ENCODE assay signal across 1 cellular context in the genomic region with DNA sequence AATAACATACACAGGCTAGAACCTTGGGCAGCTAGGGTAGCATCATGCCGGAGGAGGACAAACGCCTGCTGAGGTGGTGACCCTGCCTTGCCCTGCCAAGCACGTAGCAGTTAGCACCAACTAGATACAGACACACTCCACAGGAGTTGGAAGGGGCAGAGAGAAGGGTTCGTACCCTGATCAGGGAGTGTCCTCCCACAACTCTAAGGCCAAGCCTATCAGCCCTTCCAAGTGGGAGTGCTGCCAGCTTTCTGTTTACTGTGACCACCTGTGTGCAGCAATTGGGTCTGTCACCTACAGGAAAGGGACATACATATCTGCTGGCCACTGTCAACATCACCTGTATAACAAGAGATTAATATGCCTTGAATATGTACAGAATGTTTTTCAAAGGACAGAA.
TF ChIP-seq lines count a peak whose summit lies in the region.

No MANE protein-coding gene starts in this region.

TF ChIP-seq in K562, 482 proteins besides CTCF, POLR2A, EP300 and RAD21:
- TF ChIP-seq, protein P1, sequence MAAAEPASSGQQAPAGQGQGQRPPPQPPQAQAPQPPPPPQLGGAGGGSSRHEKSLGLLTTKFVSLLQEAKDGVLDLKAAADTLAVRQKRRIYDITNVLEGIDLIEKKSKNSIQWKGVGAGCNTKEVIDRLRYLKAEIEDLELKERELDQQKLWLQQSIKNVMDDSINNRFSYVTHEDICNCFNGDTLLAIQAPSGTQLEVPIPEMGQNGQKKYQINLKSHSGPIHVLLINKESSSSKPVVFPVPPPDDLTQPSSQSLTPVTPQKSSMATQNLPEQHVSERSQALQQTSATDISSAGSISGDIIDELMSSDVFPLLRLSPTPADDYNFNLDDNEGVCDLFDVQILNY (CRISPR knock-in tag; IDR thresholded peaks at IDR 0.05): no peak
- 0 out of 2 replicates have a peak, but pooled peaks have one; percentile 16 for TF ChIP-seq MYC (IDR thresholded peaks at IDR 0.05; ENCODE audit: low read depth, low read length)
- TF ChIP-seq MYC (CRISPR knock-in tag; IDR thresholded peaks at IDR 0.05; ENCODE audit: borderline replicate concordance, low read depth): no peak
- TF ChIP-seq NR2F6 (CRISPR knock-in tag; IDR thresholded peaks at IDR 0.05): 0 out of 2 replicates have a peak, but pooled peaks have one; percentile 45
- TF ChIP-seq, protein P2, sequence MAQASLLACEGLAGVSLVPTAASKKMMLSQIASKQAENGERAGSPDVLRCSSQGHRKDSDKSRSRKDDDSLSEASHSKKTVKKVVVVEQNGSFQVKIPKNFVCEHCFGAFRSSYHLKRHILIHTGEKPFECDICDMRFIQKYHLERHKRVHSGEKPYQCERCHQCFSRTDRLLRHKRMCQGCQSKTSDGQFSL (CRISPR knock-in tag; IDR thresholded peaks at IDR 0.05): no peak
- TF ChIP-seq, protein P2 (tag; IDR thresholded peaks at IDR 0.05): 0 out of 4 replicates have a peak, but pooled peaks of 1 of the 2 experiments have one; percentile 14
- peak; percentile 50 for TF ChIP-seq ELF4 (CRISPR knock-in tag; IDR thresholded peaks at IDR 0.05)
- no peak for TF ChIP-seq BDP1 (IDR thresholded peaks at IDR 0.05; ENCODE audit: insufficient read depth, insufficient read length)
- TF ChIP-seq BHLHE40 (IDR thresholded peaks at IDR 0.05; ENCODE audit: low read length): 0 out of 2 replicates have a peak, but pooled peaks have one; percentile 20
- TF ChIP-seq ZNF134 (CRISPR knock-in tag; conservative IDR thresholded peaks at IDR 0.05): peak; percentile 86
- no peak for TF ChIP-seq SAP30 (IDR thresholded peaks at IDR 0.05; ENCODE audit: borderline replicate concordance, insufficient read depth, low read depth, low read length, poor library complexity, severe bottlenecking)
- TF ChIP-seq, protein P3, sequence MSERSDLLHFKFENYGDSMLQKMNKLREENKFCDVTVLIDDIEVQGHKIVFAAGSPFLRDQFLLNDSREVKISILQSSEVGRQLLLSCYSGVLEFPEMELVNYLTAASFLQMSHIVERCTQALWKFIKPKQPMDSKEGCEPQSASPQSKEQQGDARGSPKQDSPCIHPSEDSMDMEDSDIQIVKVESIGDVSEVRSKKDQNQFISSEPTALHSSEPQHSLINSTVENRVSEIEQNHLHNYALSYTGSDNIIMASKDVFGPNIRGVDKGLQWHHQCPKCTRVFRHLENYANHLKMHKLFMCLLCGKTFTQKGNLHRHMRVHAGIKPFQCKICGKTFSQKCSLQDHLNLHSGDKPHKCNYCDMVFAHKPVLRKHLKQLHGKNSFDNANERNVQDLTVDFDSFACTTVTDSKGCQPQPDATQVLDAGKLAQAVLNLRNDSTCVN (CRISPR knock-in tag; IDR thresholded peaks at IDR 0.05): 0 out of 2 replicates have a peak, but pooled peaks have one; percentile 9
- TF ChIP-seq ARID3B (CRISPR knock-in tag; IDR thresholded peaks at IDR 0.05; ENCODE audit: borderline replicate concordance): 0 out of 2 replicates have a peak, but pooled peaks have one; percentile 53
- peak; percentile 29 for TF ChIP-seq RBBP5 (IDR thresholded peaks at IDR 0.05; ENCODE audit: borderline replicate concordance, insufficient read depth, low read length, poor library complexity, severe bottlenecking)
- TF ChIP-seq, protein P4, sequence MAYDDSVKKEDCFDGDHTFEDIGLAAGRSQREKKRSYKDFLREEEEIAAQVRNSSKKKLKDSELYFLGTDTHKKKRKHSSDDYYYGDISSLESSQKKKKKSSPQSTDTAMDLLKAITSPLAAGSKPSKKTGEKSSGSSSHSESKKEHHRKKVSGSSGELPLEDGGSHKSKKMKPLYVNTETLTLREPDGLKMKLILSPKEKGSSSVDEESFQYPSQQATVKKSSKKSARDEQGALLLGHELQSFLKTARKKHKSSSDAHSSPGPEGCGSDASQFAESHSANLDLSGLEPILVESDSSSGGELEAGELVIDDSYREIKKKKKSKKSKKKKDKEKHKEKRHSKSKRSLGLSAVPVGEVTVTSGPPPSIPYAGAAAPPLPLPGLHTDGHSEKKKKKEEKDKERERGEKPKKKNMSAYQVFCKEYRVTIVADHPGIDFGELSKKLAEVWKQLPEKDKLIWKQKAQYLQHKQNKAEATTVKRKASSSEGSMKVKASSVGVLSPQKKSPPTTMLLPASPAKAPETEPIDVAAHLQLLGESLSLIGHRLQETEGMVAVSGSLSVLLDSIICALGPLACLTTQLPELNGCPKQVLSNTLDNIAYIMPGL (CRISPR knock-in tag; IDR thresholded peaks at IDR 0.05): no peak; the same call in 1 of the 2 replicates
- TF ChIP-seq STAT6 (CRISPR knock-in tag; IDR thresholded peaks at IDR 0.05): 0 out of 2 replicates have a peak, but pooled peaks have one; percentile 66
- TF ChIP-seq, protein P5, sequence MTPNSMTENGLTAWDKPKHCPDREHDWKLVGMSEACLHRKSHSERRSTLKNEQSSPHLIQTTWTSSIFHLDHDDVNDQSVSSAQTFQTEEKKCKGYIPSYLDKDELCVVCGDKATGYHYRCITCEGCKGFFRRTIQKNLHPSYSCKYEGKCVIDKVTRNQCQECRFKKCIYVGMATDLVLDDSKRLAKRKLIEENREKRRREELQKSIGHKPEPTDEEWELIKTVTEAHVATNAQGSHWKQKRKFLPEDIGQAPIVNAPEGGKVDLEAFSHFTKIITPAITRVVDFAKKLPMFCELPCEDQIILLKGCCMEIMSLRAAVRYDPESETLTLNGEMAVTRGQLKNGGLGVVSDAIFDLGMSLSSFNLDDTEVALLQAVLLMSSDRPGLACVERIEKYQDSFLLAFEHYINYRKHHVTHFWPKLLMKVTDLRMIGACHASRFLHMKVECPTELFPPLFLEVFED (CRISPR knock-in tag; conservative IDR thresholded peaks at IDR 0.05): peak; percentile 64; the same call in 1 of the 2 replicates
- no peak for TF ChIP-seq ZNF311 (CRISPR knock-in tag; IDR thresholded peaks at IDR 0.05)
- no peak for TF ChIP-seq ZZZ3 (IDR thresholded peaks at IDR 0.05)
- no peak for TF ChIP-seq BCOR (IDR thresholded peaks at IDR 0.05)
- peak; percentile 30 for TF ChIP-seq WHSC1 (IDR thresholded peaks at IDR 0.05; ENCODE audit: low read length)
- no peak for TF ChIP-seq SP2 (IDR thresholded peaks at IDR 0.05; ENCODE audit: extremely low read depth, low read depth, low read length, poor library complexity, severe bottlenecking)
- TF ChIP-seq, protein P6, sequence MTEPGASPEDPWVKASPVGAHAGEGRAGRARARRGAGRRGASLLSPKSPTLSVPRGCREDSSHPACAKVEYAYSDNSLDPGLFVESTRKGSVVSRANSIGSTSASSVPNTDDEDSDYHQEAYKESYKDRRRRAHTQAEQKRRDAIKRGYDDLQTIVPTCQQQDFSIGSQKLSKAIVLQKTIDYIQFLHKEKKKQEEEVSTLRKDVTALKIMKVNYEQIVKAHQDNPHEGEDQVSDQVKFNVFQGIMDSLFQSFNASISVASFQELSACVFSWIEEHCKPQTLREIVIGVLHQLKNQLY (CRISPR knock-in tag; conservative IDR thresholded peaks at IDR 0.05): peak in 1 of 2 experiments; percentile 42; a peak in 1 of 4 replicates
- TF ChIP-seq E2F3 (CRISPR knock-in tag; IDR thresholded peaks at IDR 0.05): 0 out of 2 replicates have a peak, but pooled peaks have one; percentile 14
- TF ChIP-seq, protein P7, sequence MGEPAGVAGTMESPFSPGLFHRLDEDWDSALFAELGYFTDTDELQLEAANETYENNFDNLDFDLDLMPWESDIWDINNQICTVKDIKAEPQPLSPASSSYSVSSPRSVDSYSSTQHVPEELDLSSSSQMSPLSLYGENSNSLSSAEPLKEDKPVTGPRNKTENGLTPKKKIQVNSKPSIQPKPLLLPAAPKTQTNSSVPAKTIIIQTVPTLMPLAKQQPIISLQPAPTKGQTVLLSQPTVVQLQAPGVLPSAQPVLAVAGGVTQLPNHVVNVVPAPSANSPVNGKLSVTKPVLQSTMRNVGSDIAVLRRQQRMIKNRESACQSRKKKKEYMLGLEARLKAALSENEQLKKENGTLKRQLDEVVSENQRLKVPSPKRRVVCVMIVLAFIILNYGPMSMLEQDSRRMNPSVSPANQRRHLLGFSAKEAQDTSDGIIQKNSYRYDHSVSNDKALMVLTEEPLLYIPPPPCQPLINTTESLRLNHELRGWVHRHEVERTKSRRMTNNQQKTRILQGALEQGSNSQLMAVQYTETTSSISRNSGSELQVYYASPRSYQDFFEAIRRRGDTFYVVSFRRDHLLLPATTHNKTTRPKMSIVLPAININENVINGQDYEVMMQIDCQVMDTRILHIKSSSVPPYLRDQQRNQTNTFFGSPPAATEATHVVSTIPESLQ (CRISPR knock-in tag; IDR thresholded peaks at IDR 0.05): no peak
- TF ChIP-seq XRCC4 (IDR thresholded peaks at IDR 0.05; ENCODE audit: extremely low read depth, insufficient read depth, insufficient read length): no peak
- peak in 1 of 2 experiments; percentile 64; a peak in 1 of 4 replicates for TF ChIP-seq SRF (CRISPR knock-in tag; IDR thresholded peaks at IDR 0.05)
- TF ChIP-seq OTX1 (CRISPR knock-in tag; IDR thresholded peaks at IDR 0.05): 0 out of 2 replicates have a peak, but pooled peaks have one; percentile 50
- peak; percentile 72; the same call in 1 of the 2 replicates for TF ChIP-seq POLR2AphosphoS2 (IDR thresholded peaks at IDR 0.05; ENCODE audit: low read length)
- TF ChIP-seq ZBTB7A (IDR thresholded peaks at IDR 0.05; ENCODE audit: borderline replicate concordance, control insufficient read depth, low read depth, low read length): no peak
- TF ChIP-seq JUND (IDR thresholded peaks at IDR 0.05; ENCODE audit: borderline replicate concordance, low read depth, low read length): 0 out of 2 replicates have a peak, but pooled peaks have one; percentile 6
- no peak for TF ChIP-seq JUND (tag; IDR thresholded peaks at IDR 0.05; ENCODE audit: borderline replicate concordance, low read depth, low read length)
- peak; percentile 53; the same call in 1 of the 2 replicates for TF ChIP-seq NR4A1 (CRISPR knock-in tag; IDR thresholded peaks at IDR 0.05)
- TF ChIP-seq NR4A1 (tag; IDR thresholded peaks at IDR 0.05): no peak
- no peak for TF ChIP-seq HCFC1 (IDR thresholded peaks at IDR 0.05; ENCODE audit: low read depth, low read length)
- TF ChIP-seq GMEB1 (CRISPR knock-in tag; IDR thresholded peaks at IDR 0.05): 0 out of 2 replicates have a peak, but pooled peaks have one; percentile 22
